In genomic region chr6:123925360-123925759, GRCh38 we compare ENCODE assay signal across 9 cellular contexts.
A peak's percentile ranks its signal among the peaks of the same experiment; 100 is the strongest.
DNase-seq lines count a peak whose midpoint lies in the region; ATAC-seq lines count a peak whose summit lies in the region.
"Had no signal": no experiment of that assay in that cellular context is flagged by ENCODE, and none has a peak within 500 bp of the region (broad histone marks: within the 10 kb centered on the region; RNA-seq: fewer than 3 reads in every experiment).

No MANE protein-coding gene starts in this region.

- H3K36me3 Mint-ChIP-seq in activated CD4-positive, alpha-beta T cell treated with anti-CD3 and anti-CD28 coated beads for 36 hours (ENCODE audit: low read depth) = no peaks in the 10 kb centered on the region
- H3K36me3 Mint-ChIP-seq in activated T-helper 2 cell treated with anti-CD3 and anti-CD28 coated beads, Interferon-gamma antibody, Interleukin-2, Interleukin-4, amounts not matched to agents 10 μg/mL and 5 μg/mL and 100 μg/mL, durations not matched to agents 14 hours and 24 hours and 36 hours (ENCODE audit: low read depth) = no peaks in the 10 kb centered on the region

- no peaks in the 10 kb centered on the region for H3K9me3 Mint-ChIP-seq in activated CD4-positive, alpha-beta T cell treated with anti-CD3 and anti-CD28 coated beads for 36 hours (ENCODE audit: low read depth)
- no peaks in the 10 kb centered on the region for H3K9me3 Mint-ChIP-seq in activated T-helper 2 cell treated with anti-CD3 and anti-CD28 coated beads, Interferon-gamma antibody, Interleukin-2, Interleukin-4, amounts not matched to agents 10 μg/mL and 5 μg/mL and 100 μg/mL, durations not matched to agents 14 hours and 24 hours and 36 hours
- H3K9me3 Mint-ChIP-seq: dendritic cell treated with granulocyte-macrophage colony-stimulating factor and Interleukin-4, amounts not matched to agents 40 ng/mL and 50 ng/mL, for 4 days had no signal

- H3K4me3 Mint-ChIP-seq in activated CD4-positive, alpha-beta T cell treated with anti-CD3 and anti-CD28 coated beads for 36 hours = no peak overlapping the region
- no peak overlapping the region for H3K4me3 Mint-ChIP-seq in activated T-helper 2 cell treated with anti-CD3 and anti-CD28 coated beads, Interferon-gamma antibody, Interleukin-2, Interleukin-4, amounts not matched to agents 10 μg/mL and 5 μg/mL and 100 μg/mL, durations not matched to agents 14 hours and 24 hours and 36 hours (ENCODE audit: low read depth)
- H3K4me3 Mint-ChIP-seq: dendritic cell treated with granulocyte-macrophage colony-stimulating factor and Interleukin-4, amounts not matched to agents 40 ng/mL and 50 ng/mL, for 4 days had no signal

- H3K4me1 Mint-ChIP-seq in activated CD4-positive, alpha-beta T cell treated with anti-CD3 and anti-CD28 coated beads for 36 hours = no peaks in the 10 kb centered on the region
- H3K4me1 Mint-ChIP-seq in activated T-helper 2 cell treated with anti-CD3 and anti-CD28 coated beads, Interferon-gamma antibody, Interleukin-2, Interleukin-4, amounts not matched to agents 10 μg/mL and 5 μg/mL and 100 μg/mL, durations not matched to agents 14 hours and 24 hours and 36 hours (ENCODE audit: low read depth) = no peaks in the 10 kb centered on the region

- POLR2A ChIA-PET in activated CD4-positive, alpha-beta T cell treated with anti-CD3 and anti-CD28 coated beads for 36 hours (lab: Charles Lee) = no interaction called here

- intact Hi-C loops in activated CD4-positive, alpha-beta T cell treated with anti-CD3 and anti-CD28 coated beads for 36 hours (cut with DNase I, micrococcal nuclease) = no loop called here
- intact Hi-C loops in activated T-helper 2 cell treated with anti-CD3 and anti-CD28 coated beads, Interferon-gamma antibody, Interleukin-2, Interleukin-4, amounts not matched to agents 10 μg/mL and 5 μg/mL and 100 μg/mL, durations not matched to agents 14 hours and 24 hours and 36 hours (cut with micrococcal nuclease) = no loop called here

- DNase-seq in activated CD4-positive, alpha-beta T cell treated with anti-CD3 and anti-CD28 coated beads for 36 hours = no peak
- DNase-seq in activated CD4-positive, alpha-beta T cell treated with anti-CD3 and anti-CD28 coated beads, Interleukin-2, amount 50 U/mL, for 4 hours = no peak
- peak; percentile 87 for DNase-seq in NCI-H69 (lab: John Stamatoyannopoulos, UW)
- no peak for DNase-seq in cortex of kidney (lab: John Stamatoyannopoulos, UW)
- no peak for DNase-seq in NCI-H1092 treated with DMSO at 0.1 percent for 48 hours (lab: John Stamatoyannopoulos, UW)
- no peak for DNase-seq in COLO829 (ENCODE audit: low spot score)
- DNase-seq in activated T-helper 2 cell treated with anti-CD3 and anti-CD28 coated beads, Interferon-gamma antibody, Interleukin-2, Interleukin-4, amounts not matched to agents 10 μg/mL and 5 μg/mL and 100 μg/mL, durations not matched to agents 14 hours and 24 hours and 36 hours (ENCODE audit: low spot score) = no peak

- CTCF ChIA-PET in activated CD4-positive, alpha-beta T cell treated with anti-CD3 and anti-CD28 coated beads for 36 hours (lab: Charles Lee) = no interaction called here

- H3K27ac Mint-ChIP-seq in activated CD4-positive, alpha-beta T cell treated with anti-CD3 and anti-CD28 coated beads for 36 hours = no peak overlapping the region
- no peak overlapping the region for H3K27ac Mint-ChIP-seq in activated T-helper 2 cell treated with anti-CD3 and anti-CD28 coated beads, Interferon-gamma antibody, Interleukin-2, Interleukin-4, amounts not matched to agents 10 μg/mL and 5 μg/mL and 100 μg/mL, durations not matched to agents 14 hours and 24 hours and 36 hours
- H3K27ac Mint-ChIP-seq: dendritic cell treated with granulocyte-macrophage colony-stimulating factor and Interleukin-4, amounts not matched to agents 40 ng/mL and 50 ng/mL, for 4 days had no signal

- ATAC-seq in activated CD4-positive, alpha-beta T cell treated with anti-CD3 and anti-CD28 coated beads for 36 hours = peak; percentile 78
- ATAC-seq in HG03025 (IDR thresholded peaks at IDR 0.05; ENCODE audit: low FRiP score, unreplicated experiment) = peak; percentile 88

- no peaks in the 10 kb centered on the region for H3K27me3 Mint-ChIP-seq in activated CD4-positive, alpha-beta T cell treated with anti-CD3 and anti-CD28 coated beads for 36 hours
- H3K27me3 Mint-ChIP-seq in activated T-helper 2 cell treated with anti-CD3 and anti-CD28 coated beads, Interferon-gamma antibody, Interleukin-2, Interleukin-4, amounts not matched to agents 10 μg/mL and 5 μg/mL and 100 μg/mL, durations not matched to agents 14 hours and 24 hours and 36 hours (ENCODE audit: low read depth) = no peaks in the 10 kb centered on the region
- H3K27me3 Mint-ChIP-seq: dendritic cell treated with granulocyte-macrophage colony-stimulating factor and Interleukin-4, amounts not matched to agents 40 ng/mL and 50 ng/mL, for 4 days had no signal
